In the genomic region with DNA sequence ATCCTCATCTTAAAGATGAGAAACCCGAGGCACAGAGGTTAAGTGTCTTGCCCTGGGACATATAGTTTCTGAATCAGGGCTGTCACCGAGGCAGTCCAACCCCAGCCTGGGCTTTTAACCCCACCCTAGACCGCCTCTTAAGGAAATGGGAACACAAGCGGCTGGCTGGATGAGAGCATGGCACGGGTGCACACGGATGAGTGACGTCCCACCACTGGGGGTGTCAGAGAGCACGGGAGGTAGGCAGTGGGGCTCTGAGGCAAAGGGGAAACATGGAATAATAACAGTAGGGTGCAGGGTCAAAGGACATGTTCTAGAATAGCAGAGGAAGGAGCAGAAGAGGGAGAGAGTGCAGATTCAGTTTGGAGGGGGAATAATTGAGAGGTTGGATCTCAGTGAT, we compare ENCODE assay signal across 1 cellular context.
TF ChIP-seq lines count a peak whose summit lies in the region.

No MANE protein-coding gene starts in this region.

TF ChIP-seq in HCT116, 20 proteins besides CTCF, POLR2A, EP300 and RAD21 (continued from another document):
- TF ChIP-seq, protein P1, sequence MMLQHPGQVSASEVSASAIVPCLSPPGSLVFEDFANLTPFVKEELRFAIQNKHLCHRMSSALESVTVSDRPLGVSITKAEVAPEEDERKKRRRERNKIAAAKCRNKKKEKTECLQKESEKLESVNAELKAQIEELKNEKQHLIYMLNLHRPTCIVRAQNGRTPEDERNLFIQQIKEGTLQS (IDR thresholded peaks at IDR 0.05), result no peak
- TF ChIP-seq, protein P2, sequence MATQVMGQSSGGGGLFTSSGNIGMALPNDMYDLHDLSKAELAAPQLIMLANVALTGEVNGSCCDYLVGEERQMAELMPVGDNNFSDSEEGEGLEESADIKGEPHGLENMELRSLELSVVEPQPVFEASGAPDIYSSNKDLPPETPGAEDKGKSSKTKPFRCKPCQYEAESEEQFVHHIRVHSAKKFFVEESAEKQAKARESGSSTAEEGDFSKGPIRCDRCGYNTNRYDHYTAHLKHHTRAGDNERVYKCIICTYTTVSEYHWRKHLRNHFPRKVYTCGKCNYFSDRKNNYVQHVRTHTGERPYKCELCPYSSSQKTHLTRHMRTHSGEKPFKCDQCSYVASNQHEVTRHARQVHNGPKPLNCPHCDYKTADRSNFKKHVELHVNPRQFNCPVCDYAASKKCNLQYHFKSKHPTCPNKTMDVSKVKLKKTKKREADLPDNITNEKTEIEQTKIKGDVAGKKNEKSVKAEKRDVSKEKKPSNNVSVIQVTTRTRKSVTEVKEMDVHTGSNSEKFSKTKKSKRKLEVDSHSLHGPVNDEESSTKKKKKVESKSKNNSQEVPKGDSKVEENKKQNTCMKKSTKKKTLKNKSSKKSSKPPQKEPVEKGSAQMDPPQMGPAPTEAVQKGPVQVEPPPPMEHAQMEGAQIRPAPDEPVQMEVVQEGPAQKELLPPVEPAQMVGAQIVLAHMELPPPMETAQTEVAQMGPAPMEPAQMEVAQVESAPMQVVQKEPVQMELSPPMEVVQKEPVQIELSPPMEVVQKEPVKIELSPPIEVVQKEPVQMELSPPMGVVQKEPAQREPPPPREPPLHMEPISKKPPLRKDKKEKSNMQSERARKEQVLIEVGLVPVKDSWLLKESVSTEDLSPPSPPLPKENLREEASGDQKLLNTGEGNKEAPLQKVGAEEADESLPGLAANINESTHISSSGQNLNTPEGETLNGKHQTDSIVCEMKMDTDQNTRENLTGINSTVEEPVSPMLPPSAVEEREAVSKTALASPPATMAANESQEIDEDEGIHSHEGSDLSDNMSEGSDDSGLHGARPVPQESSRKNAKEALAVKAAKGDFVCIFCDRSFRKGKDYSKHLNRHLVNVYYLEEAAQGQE (IDR thresholded peaks at IDR 0.05; ENCODE audit: low read depth), result no peak
- TF ChIP-seq ZNF274 (IDR thresholded peaks at IDR 0.05; ENCODE audit: low read depth, low read length) (no peak), EZH2phosphoT487 (IDR thresholded peaks at IDR 0.05; ENCODE audit: borderline replicate concordance) (no peak)
